In the genomic region with DNA sequence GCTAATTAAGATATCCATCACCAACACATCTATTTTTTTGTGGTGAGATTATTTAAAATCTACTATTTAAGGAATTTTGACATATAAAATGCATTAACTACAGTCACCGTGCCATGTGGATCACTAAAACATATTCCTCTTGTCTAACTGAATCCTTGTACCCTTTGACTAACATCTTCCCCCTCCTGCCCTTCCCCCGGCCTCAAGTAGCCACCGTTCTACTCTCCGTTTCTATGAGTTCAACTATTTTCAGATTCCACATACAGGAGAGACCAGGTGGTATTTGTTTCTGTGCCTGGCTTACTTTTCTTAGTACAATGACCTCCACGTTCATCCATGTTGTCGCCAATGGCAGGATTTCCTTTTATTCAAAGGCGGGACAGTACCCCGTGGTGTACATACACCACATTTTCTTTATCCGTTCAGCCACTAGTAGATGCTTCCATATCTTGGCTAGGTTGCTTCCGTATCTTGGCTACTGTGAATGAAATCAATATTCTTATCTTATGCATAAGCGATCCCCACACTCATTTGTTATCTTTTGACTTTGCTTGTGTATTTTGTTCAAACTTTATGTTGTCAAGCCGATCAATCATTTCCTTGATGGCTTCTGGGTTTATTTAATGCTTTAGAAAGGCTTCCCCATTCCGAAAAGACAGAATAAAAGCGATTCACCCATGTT, we compare ENCODE assay signal across 8 cellular contexts.
DNase-seq lines count a peak whose midpoint lies in the region; ATAC-seq, FAIRE-seq and TF ChIP-seq lines count a peak whose summit lies in the region.

No MANE protein-coding gene starts in this region.

- FAIRE-seq in GM12878 (lab: Jason Lieb, UNC) (no peak), HepG2 (lab: Jason Lieb, UNC) (no peak)

- peak overlapping the region; percentile 42 for H3K4me2 ChIP-seq in GM12878 (ENCODE audit: control insufficient read depth, insufficient read depth)
- H3K4me2 ChIP-seq in HepG2 (ENCODE audit: low read depth, low read length), result peak overlapping the region; percentile 59

- no peak for TF ChIP-seq RAD21 in GM12878 (IDR thresholded peaks at IDR 0.05; ENCODE audit: insufficient read depth, low read depth, low read length)
- TF ChIP-seq RAD21 in HepG2 (CRISPR knock-in tag; IDR thresholded peaks at IDR 0.05), result no peak

- H3K36me3 Mint-ChIP-seq in T-helper 2 cell treated with Interferon-gamma antibody and Interleukin-4, amounts not matched to agents 5 μg/mL and 100 μg/mL, for 36 hours (ENCODE audit: low read depth), result peaks cover 1% of the 10 kb centered on the region

- peak overlapping the region; percentile 71 for H3K4me3 Mint-ChIP-seq in T-helper 2 cell treated with Interferon-gamma antibody and Interleukin-4, amounts not matched to agents 5 μg/mL and 100 μg/mL, for 36 hours

- CTCF ChIA-PET in GM12878 (lab: Yijun Ruan, JAX), result interaction anchor here (1.2 to 5.3 kb wide), 7 partner anchors 10 to 392 kb away, joined by 3 to 47 read pairs (median 12); no protein-coding TSS in a partner anchor
- CTCF ChIA-PET in HepG2 (lab: Yijun Ruan, JAX; ENCODE audit: low intra/inter-chr PET ratio, low total read pairs), result interaction anchor here (0.8 to 1.9 kb wide), 4 partner anchors 52 to 382 kb away, joined by 4 to 7 read pairs (median 4); no protein-coding TSS in a partner anchor

- intact Hi-C loops in GM12878 (cut with micrococcal nuclease; ENCODE audit: unreplicated experiment) (loop anchor here (2.0 to 5.0 kb wide), 2 partner anchors 54 to 384 kb away; a partner anchor contains a TSS), HepG2 (cut with micrococcal nuclease; ENCODE audit: unreplicated experiment) (loop anchor here (5.0 to 10.0 kb wide), 2 partner anchors 196 to 394 kb away; no protein-coding TSS in a partner anchor), testis (cut with DNase I; ENCODE audit: low total_unique reads) (loop anchor here (10.0 kb wide), 2 partner anchors 226 to 386 kb away; a partner anchor contains a TSS)

- POLR2A ChIA-PET in GM12878 (lab: Charles Lee), result no interaction called here
- POLR2A ChIA-PET in HepG2 (lab: Yijun Ruan, JAX), result interaction anchor here (0.8 kb wide), 1 partner anchor 224 kb away, joined by 3 read pairs; no protein-coding TSS in a partner anchor

- BruUV-seq in GM12878 (replicated peaks; lab: Mats Ljungman, UMichigan) (no TSS peak), HepG2 (replicated peaks; lab: Mats Ljungman, UMichigan) (no TSS peak)

- no peak for TF ChIP-seq POLR2A in GM12878 (IDR thresholded peaks at IDR 0.05; ENCODE audit: low read depth, low read length)
- TF ChIP-seq POLR2A in HepG2 (IDR thresholded peaks at IDR 0.05; ENCODE audit: insufficient read depth in 1 of 2, low read depth in 2 of 2, low read length in 2 of 2), result no peak
- TF ChIP-seq POLR2A in testis (IDR thresholded peaks at IDR 0.05), result no peak

- TF ChIP-seq EP300 in GM12878 (IDR thresholded peaks at IDR 0.05; ENCODE audit: borderline replicate concordance in 1 of 2, control insufficient read depth in 1 of 2, low read depth in 2 of 2, low read length in 2 of 2) (no peak), HepG2 (IDR thresholded peaks at IDR 0.05; ENCODE audit: low read depth in 2 of 2, low read length in 2 of 2) (no peak), HepG2 (CRISPR knock-in tag; IDR thresholded peaks at IDR 0.05; ENCODE audit: borderline replicate concordance) (no peak)

- H3K27ac Mint-ChIP-seq in T-helper 2 cell treated with Interferon-gamma antibody and Interleukin-4, amounts not matched to agents 5 μg/mL and 100 μg/mL, for 36 hours, result no peak overlapping the region

- no peaks in the 10 kb centered on the region for H3K9me3 Mint-ChIP-seq in T-helper 2 cell treated with Interferon-gamma antibody and Interleukin-4, amounts not matched to agents 5 μg/mL and 100 μg/mL, for 36 hours

- H3K27ac ChIP-seq in GM12878 (ENCODE audit: control insufficient read depth, insufficient read depth) (no peak overlapping the region), HepG2 (ENCODE audit: extremely low read length, insufficient read depth, low read length) (no peak overlapping the region), testis (no peak overlapping the region)

- no peaks in the 10 kb centered on the region for H3K79me2 ChIP-seq in GM12878 (ENCODE audit: control insufficient read depth, insufficient read depth, low read length)
- H3K79me2 ChIP-seq in HepG2 (ENCODE audit: insufficient read depth, low read length), result no peaks in the 10 kb centered on the region

- ATAC-seq in GM12878 (no peak), HepG2 (no peak), GM19452 (IDR thresholded peaks at IDR 0.05; ENCODE audit: unreplicated experiment) (no peak), GM18907 (IDR thresholded peaks at IDR 0.05; ENCODE audit: unreplicated experiment) (no peak)

- 11% methylated on average over 14 of the region's 14 CpGs for WGBS in GM12878 (ENCODE audit: insufficient coverage, insufficient replicate concordance, low lambda C conversion rate, missing lambda C conversion rate)
- 26% methylated on average over 14 of the region's 14 CpGs for WGBS in HepG2 (ENCODE audit: low lambda C conversion rate)
- WGBS in testis, 2 donors, result 34 to 39% methylated on average over 14 of the region's 14 CpGs

- H3K4me1 ChIP-seq in GM12878 (ENCODE audit: control insufficient read depth, insufficient read depth, low read length) (no peaks in the 10 kb centered on the region), HepG2 (ENCODE audit: insufficient read depth, low read length) (0 out of 2 replicates have a peak, but pooled peaks cover 6% of the 10 kb centered on the region), testis (peaks cover 8% of the 10 kb centered on the region)

- RAD21 ChIA-PET in GM12878 (lab: Charles Lee; ENCODE audit: unreplicated experiment), result no interaction called here

- H3K36me3 ChIP-seq in GM12878 (ENCODE audit: control insufficient read depth in 2 of 2, insufficient read depth in 2 of 2, low read length in 1 of 2), result no peaks in the 10 kb centered on the region
- H3K36me3 ChIP-seq in HepG2 (replicated peaks in 1 of 2; ENCODE audit: control insufficient read depth in 1 of 2, insufficient read depth in 2 of 2, low read length in 2 of 2), result no peaks in the 10 kb centered on the region
- H3K36me3 ChIP-seq in testis (ENCODE audit: low read depth, missing control alignments), result no peaks in the 10 kb centered on the region

- TF ChIP-seq CTCF in GM12878 (IDR thresholded peaks at IDR 0.05 in 2 of 3, conservative IDR thresholded peaks at IDR 0.05 in 1 of 3; ENCODE audit: control insufficient read depth in 2 of 3, extremely low read depth in 1 of 3, insufficient read depth in 1 of 3, low read depth in 3 of 3, low read length in 3 of 3) (no peak), HepG2 (CRISPR knock-in tag; IDR thresholded peaks at IDR 0.05) (no peak), testis (IDR thresholded peaks at IDR 0.05) (no peak)

- H3K9ac ChIP-seq in GM12878 (ENCODE audit: control insufficient read depth, insufficient read depth, low read length) (no peak overlapping the region), HepG2 (ENCODE audit: insufficient read depth, low read depth, low read length) (no peak overlapping the region)

- no peak overlapping the region; the same call in 1 of the 2 replicates for H2AFZ ChIP-seq in GM12878 (ENCODE audit: control insufficient read depth, low read depth, low read length)
- no peak overlapping the region for H2AFZ ChIP-seq in HepG2 (ENCODE audit: low read length)

- H3K4me1 Mint-ChIP-seq in T-helper 2 cell treated with Interferon-gamma antibody and Interleukin-4, amounts not matched to agents 5 μg/mL and 100 μg/mL, for 36 hours (ENCODE audit: low read depth), result peaks cover 17% of the 10 kb centered on the region

- H3K4me3 ChIP-seq in GM12878 (no peak overlapping the region), HepG2 (replicated peaks in 1 of 3; ENCODE audit: insufficient read depth in 1 of 3, low read depth in 2 of 3, low read length in 3 of 3) (peak overlapping the region in 2 of 3 experiments; percentile 32 to 55; a peak in 2 of 6 replicates), testis (peak overlapping the region; percentile 29 to 58)

- SMC1A ChIA-PET in GM12878 (lab: Charles Lee; ENCODE audit: uncharacterized antibody, unreplicated experiment), result interaction anchor here (1.0 to 1.2 kb wide), 2 partner anchors 137 to 229 kb away, joined by 3 to 4 read pairs; no protein-coding TSS in a partner anchor

- H4K20me1 ChIP-seq in GM12878 (ENCODE audit: control insufficient read depth, insufficient read depth) (no peaks in the 10 kb centered on the region), HepG2 (ENCODE audit: insufficient read depth, low read length) (no peaks in the 10 kb centered on the region)

- H3K27me3 Mint-ChIP-seq in T-helper 2 cell treated with Interferon-gamma antibody and Interleukin-4, amounts not matched to agents 5 μg/mL and 100 μg/mL, for 36 hours (ENCODE audit: low read depth), result peaks cover 53% of the 10 kb centered on the region

- no peak for DNase-seq in T-helper 2 cell treated with Interferon-gamma antibody and Interleukin-4, amounts not matched to agents 5 μg/mL and 100 μg/mL, for 36 hours (ENCODE audit: low spot score)
- DNase-seq in T-helper 2 cell (no peak), GM12878 (ENCODE audit: low read depth, low spot score) (no peak), HepG2 (ENCODE audit: low spot score) (no peak), testis (no peak), dedifferentiated amniotic fluid mesenchymal stem cell (ENCODE audit: extremely low spot score) (no peak)

- H3K27me3 ChIP-seq in GM12878 (replicated peaks in 1 of 2; ENCODE audit: control insufficient read depth in 2 of 2, insufficient read depth in 2 of 2, low read length in 1 of 2) (peaks cover 3 to 11% of the 10 kb centered on the region in 2 experiments), HepG2 (ENCODE audit: control insufficient read depth in 1 of 2, insufficient read depth in 2 of 2, low read length in 2 of 2) (peaks cover 2 to 31% of the 10 kb centered on the region in 2 experiments), testis (no peaks in the 10 kb centered on the region)

- in situ Hi-C loops in GM12878 (cut with MboI) (loop anchor here (5.0 to 10.0 kb wide), 3 partner anchors 189 to 389 kb away; no protein-coding TSS in a partner anchor), HepG2 (cut with HindIII; ENCODE audit: extremely low pct_ligation_motif_present, low pct_unique_long_range_greater_than_20kb) (loop anchor here (5.0 to 10.0 kb wide), 3 partner anchors 54 to 386 kb away; a partner anchor contains a TSS)

- H3K9me3 ChIP-seq in GM12878 (replicated peaks; ENCODE audit: control insufficient read depth, insufficient read depth, low read length), result no peaks in the 10 kb centered on the region
- H3K9me3 ChIP-seq in HepG2 (ENCODE audit: low read length), result no peaks in the 10 kb centered on the region
- H3K9me3 ChIP-seq in testis, result no peaks in the 10 kb centered on the region

TF ChIP-seq in GM12878, 131 proteins besides CTCF, POLR2A, EP300 and RAD21 (continues in another document):
- TF ChIP-seq PML (IDR thresholded peaks at IDR 0.05; ENCODE audit: low read length) (no peak), IRF4 (IDR thresholded peaks at IDR 0.05; ENCODE audit: low read depth, low read length) (no peak)
